In genomic region chr2:46252891-46253659, GRCh38 we compare ENCODE assay signal across 10 cellular contexts. TPM values are rescaled to one million over a fixed set of nuclear protein-coding genes. Genes with fewer than 3 reads are reported as not detected.
DNase-seq lines count a peak whose midpoint lies in the region; ATAC-seq, FAIRE-seq and TF ChIP-seq lines count a peak whose summit lies in the region.
"Had no signal": no experiment of that assay in that cellular context is flagged by ENCODE, and none has a peak within 500 bp of the region (broad histone marks: within the 10 kb centered on the region; RNA-seq: fewer than 3 reads in every experiment).

No MANE protein-coding gene starts in this region.

- H3K9me3 ChIP-seq in K562 (replicated peaks; ENCODE audit: control insufficient read depth, insufficient read depth, low read depth, low read length) = no peaks in the 10 kb centered on the region
- H3K9me3 ChIP-seq in upper lobe of right lung = no peaks in the 10 kb centered on the region

- ATAC-seq in Right ventricle myocardium inferior (peak; percentile 82), K562 (no peak), left ventricle myocardium superior (peak; percentile 87), upper lobe of right lung (peak; percentile 16), HG02571 (IDR thresholded peaks at IDR 0.05; ENCODE audit: unreplicated experiment) (no peak), GM21576 (IDR thresholded peaks at IDR 0.05; ENCODE audit: unreplicated experiment) (no peak)

- 59% methylated on average over 5 of the region's 5 CpGs for WGBS in K562 (ENCODE audit: insufficient coverage, low coverage, missing lambda C conversion rate)

- H3K4me3 ChIP-seq in K562 (no peak overlapping the region), upper lobe of right lung (no peak overlapping the region)

- TF ChIP-seq POLR2A in K562 (conservative IDR thresholded peaks at IDR 0.05) = no peak

- H4K20me1 ChIP-seq in K562 (replicated peaks; ENCODE audit: control insufficient read depth, insufficient read depth, low read length) = no peaks in the 10 kb centered on the region

- intact Hi-C loops in Right ventricle myocardium inferior (cut with DNase I) = no loop called here
- intact Hi-C loops in cardiac septum (cut with DNase I) = no loop called here
- intact Hi-C loops in K562 (cut with micrococcal nuclease) = no loop called here
- intact Hi-C loops in left ventricle myocardium superior (cut with micrococcal nuclease) = no loop called here
- intact Hi-C loops in upper lobe of right lung (cut with DNase I) = no loop called here

- no peaks in the 10 kb centered on the region for H3K79me2 ChIP-seq in K562 (ENCODE audit: control insufficient read depth, insufficient read depth, low read length)

- CTCF ChIA-PET in K562 (lab: Yijun Ruan, JAX; ENCODE audit: low intra/inter-chr PET ratio) = no interaction called here

- no peak overlapping the region for H2AFZ ChIP-seq in K562 (ENCODE audit: low read depth, low read length)

- POLR2A ChIA-PET in K562 (lab: Yijun Ruan, JAX) = interaction anchor here (0.9 to 2.8 kb wide), 5 partner anchors 11 to 125 kb away, joined by 3 to 9 read pairs (median 3); no protein-coding TSS in a partner anchor

- in situ Hi-C loops in K562 (cut with MboI) = no loop called here

- DNase-seq in Right ventricle myocardium inferior (ENCODE audit: missing footprints) (peak; percentile 85), cardiac septum (ENCODE audit: low spot score) (no peak), K562 (ENCODE audit: extremely low read depth in 1 of 4, low spot score in 3 of 4) (no peak), left ventricle myocardium superior (peak; percentile 84), upper lobe of right lung (no peak), HT-29 (ENCODE audit: low spot score) (no peak)
- DNase-seq: activated CD8-positive, alpha-beta memory T cell treated with anti-CD3 and anti-CD28 coated beads, Interleukin-2, amount 50 U/mL, for 48 hours; OCI-M1 had no signal

- no peak for TF ChIP-seq RAD21 in K562 (CRISPR knock-in tag; conservative IDR thresholded peaks at IDR 0.05 in 1 of 2, IDR thresholded peaks at IDR 0.05 in 1 of 2)

- no peak overlapping the region; a peak in 1 of 4 replicates for H3K9ac ChIP-seq in K562 (ENCODE audit: insufficient read depth in 1 of 2, low read depth in 2 of 2, low read length in 2 of 2)

- FAIRE-seq in K562 (lab: Jason Lieb, UNC) = no peak

- H3K9me1 ChIP-seq in K562 (ENCODE audit: control insufficient read depth, insufficient read depth, low read length) = no peaks in the 10 kb centered on the region

- H3K36me3 ChIP-seq in K562 (ENCODE audit: control insufficient read depth, insufficient read depth, low read length) (no peaks in the 10 kb centered on the region), upper lobe of right lung (no peaks in the 10 kb centered on the region)

- no TSS peak for BruUV-seq in K562 (replicated peaks; lab: Mats Ljungman, UMichigan)

- H3K4me1 ChIP-seq in K562 (replicated peaks in 1 of 2; ENCODE audit: control insufficient read depth in 2 of 2, insufficient read depth in 2 of 2, low read length in 2 of 2) = peaks cover 2 to 13% of the 10 kb centered on the region in 2 experiments; a peak in 4 of 5 replicates
- peaks cover 35% of the 10 kb centered on the region for H3K4me1 ChIP-seq in upper lobe of right lung

- no peaks in the 10 kb centered on the region for H3K27me3 ChIP-seq in K562 (ENCODE audit: control insufficient read depth in 2 of 2, insufficient read depth in 2 of 2, low read length in 2 of 2)
- H3K27me3 ChIP-seq in upper lobe of right lung = no peaks in the 10 kb centered on the region

- no peak for TF ChIP-seq EP300 in K562 (IDR thresholded peaks at IDR 0.05; ENCODE audit: low read length)

- no peak overlapping the region for H3K27ac ChIP-seq in K562 (ENCODE audit: extremely low read depth, low read depth, low read length)
- no peak overlapping the region for H3K27ac ChIP-seq in upper lobe of right lung

- no peak for TF ChIP-seq CTCF in K562 (IDR thresholded peaks at IDR 0.05 in 2 of 3, conservative IDR thresholded peaks at IDR 0.05 in 1 of 3; ENCODE audit: insufficient read depth in 2 of 3, low read depth in 1 of 3, low read length in 3 of 3)
- no peak for TF ChIP-seq CTCF in upper lobe of right lung (IDR thresholded peaks at IDR 0.05)

- no peak overlapping the region for H3K4me2 ChIP-seq in K562 (ENCODE audit: insufficient read depth, low read length)

TF ChIP-seq in K562, 482 proteins besides CTCF, POLR2A, EP300 and RAD21:
- TF ChIP-seq FOXP1 (CRISPR knock-in tag; IDR thresholded peaks at IDR 0.05) (no peak), ZNF316 (IDR thresholded peaks at IDR 0.05) (peak; percentile 79), ZBTB7A (IDR thresholded peaks at IDR 0.05; ENCODE audit: borderline replicate concordance, control insufficient read depth, low read depth, low read length) (no peak), ZNF398 (CRISPR knock-in tag; IDR thresholded peaks at IDR 0.05) (no peak), C11orf30 (IDR thresholded peaks at IDR 0.05; ENCODE audit: low read depth) (peak; percentile 71), MAFG (tag; conservative IDR thresholded peaks at IDR 0.05) (peak; percentile 63), JUND (IDR thresholded peaks at IDR 0.05; ENCODE audit: borderline replicate concordance, low read depth, low read length) (no peak), JUND (tag; IDR thresholded peaks at IDR 0.05; ENCODE audit: borderline replicate concordance, low read depth, low read length) (no peak), MAFF (IDR thresholded peaks at IDR 0.05; ENCODE audit: low read length) (peak; percentile 43; the same call in 1 of the 2 replicates)
TF ChIP-seq in K562: peak in this region for 4.

RNA-seq across cellular contexts. Expression of gene EPAS1, which starts 44.1 kb away (rescaled TPM):
- total RNA-seq in Right ventricle myocardium inferior (205 TPM), cardiac septum (139 TPM), K562 (2014; rRNA removed) (1.8 and 4.3 TPM in 2 replicates), K562 (2014; rRNA removed; fragmentation: Illumina TruSeq; extraction: Trizol) (2.6 and 4.1 TPM in 2 replicates), K562 (2015; rRNA removed; fragmentation: Illumina TruSeq; extraction: Trizol) (5.3 and 5.6 TPM in 2 replicates), K562 (2021) (9.9 and 11.2 TPM in 2 replicates), left ventricle myocardium superior (212 TPM), upper lobe of right lung (1,593 TPM)
- 16.7 and 39.1 TPM in 2 replicates for total RNA-seq in K562 (2011; cell fraction: chromatin; rRNA removed; ENCODE audit: low replicate concordance)
- total RNA-seq in K562 (2011; cell fraction: nucleolus; rRNA removed) = 11.2 and 15.0 TPM in 2 replicates
- total RNA-seq in K562 (2011; cell fraction: nucleoplasm; rRNA removed) = 13.9 and 14.0 TPM in 2 replicates
- polyA plus RNA-seq in K562 (2011; rRNA removed) (4.1 and 14.1 TPM in 2 replicates), K562 (2014; fragmentation: Illumina TruSeq; extraction: Trizol) (4.6 and 6.2 TPM in 2 replicates), K562 (2014; fragmentation: Nextera tagmentation; extraction: Ambion mirVana) (under 1 TPM; 0.25 to 0.56 TPM), K562 (2014; rRNA removed) (2.9 and 3.6 TPM in 2 replicates)
- polyA plus RNA-seq in K562 (2011; cell fraction: cytosol; rRNA removed) = 3.4 and 4.8 TPM in 2 replicates
- polyA plus RNA-seq in K562 (2011; cell fraction: nucleus; rRNA removed) = 15.8 and 17.6 TPM in 2 replicates
- 13.3 and 35.0 TPM in 2 replicates for polyA plus RNA-seq in K562 (2012)
- 6.0 and 12.7 TPM in 2 replicates for polyA minus RNA-seq in K562 (2011; rRNA and poly(A)+ RNA removed)
- 6.8 and 16.1 TPM in 2 replicates for polyA minus RNA-seq in K562 (2011; cell fraction: cytosol; rRNA and poly(A)+ RNA removed)
- 14.5 and 17.2 TPM in 2 replicates for polyA minus RNA-seq in K562 (2011; cell fraction: nucleus; rRNA and poly(A)+ RNA removed)
- 20.7 and 24.0 TPM in 2 replicates for total RNA-seq in HT-29 (2014; rRNA removed; shearing (Covaris generic))

Comparison
In these comparisons a context has a peak if more than half of its experiments do, and no peak if none do; other contexts are left out.
1. DNase-seq: peak in Right ventricle myocardium inferior (single experiment) and left ventricle myocardium superior (single experiment); none in cardiac septum (single experiment), K562 (0 of 4), upper lobe of right lung (single experiment) and HT-29 (single experiment).
2. ATAC-seq: peak in Right ventricle myocardium inferior (single experiment), left ventricle myocardium superior (single experiment) and upper lobe of right lung (single experiment); none in K562 (single experiment), HG02571 (single experiment) and GM21576 (single experiment).